33 cellular contexts compared by ENCODE assay signal in the genomic region with DNA sequence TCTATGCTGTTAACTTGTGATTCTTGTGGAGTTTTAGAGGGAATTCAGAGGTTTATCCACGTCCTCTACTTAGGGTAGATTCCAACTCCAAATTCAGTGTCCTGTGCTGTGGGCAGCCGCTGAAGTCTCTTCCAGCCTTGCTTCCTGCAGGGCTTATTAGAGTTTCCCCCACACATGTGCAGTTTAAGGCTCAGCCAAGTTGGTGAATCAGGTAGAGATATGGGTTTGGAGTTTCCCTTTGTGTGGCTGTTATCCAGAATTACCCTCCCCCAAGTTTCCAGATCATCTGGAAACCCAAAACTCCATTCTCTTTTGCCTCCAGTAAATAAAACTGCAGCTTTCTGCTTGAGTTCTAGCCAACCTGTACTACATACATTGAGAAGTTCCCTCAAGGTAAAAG.
"Had no signal": no experiment of that assay in that cellular context is flagged by ENCODE, and none has a peak within 500 bp of the region (broad histone marks: within the 10 kb centered on the region; RNA-seq: fewer than 3 reads in every experiment).

No MANE protein-coding gene starts in this region.

- H3K27me3 ChIP-seq: adrenal gland, esophagus squamous epithelium, neutrophil, ovary, stomach, thyroid gland, upper lobe of left lung, vagina had no signal

- H3K36me3 ChIP-seq: adrenal gland, esophagus squamous epithelium, left ventricle myocardium inferior, neutrophil, ovary, prostate gland, stomach, thyroid gland, upper lobe of left lung, vagina had no signal

- H3K27ac ChIP-seq: adrenal gland, epithelial cell of prostate, esophagus squamous epithelium, left ventricle myocardium inferior, neutrophil, ovary, prostate gland, skin epidermis, stomach, thyroid gland, upper lobe of left lung, vagina, VCaP had no signal

- H3K4me1 ChIP-seq: adrenal gland, esophagus squamous epithelium, left ventricle myocardium inferior, prostate gland, stomach, thyroid gland, upper lobe of left lung, vagina had no signal

- DNase-seq: activated CD4-positive, alpha-beta T cell treated with anti-CD3 and anti-CD28 coated beads for 4 hours; activated CD4-positive, alpha-beta T cell treated with anti-CD3 and anti-CD28 coated beads, Interleukin-2, amount 50 U/mL, for 4 hours; activated CD8-positive, alpha-beta memory T cell treated with anti-CD3 and anti-CD28 coated beads for 24 hours; activated effector memory CD4-positive, alpha-beta T cell treated with anti-CD3 and anti-CD28 coated beads, Interleukin-2, amount 50 U/mL, for 16 hours; activated naive CD4-positive, alpha-beta T cell treated with anti-CD3 and anti-CD28 coated beads for 36 hours; activated naive CD8-positive, alpha-beta T cell treated with anti-CD3 and anti-CD28 coated beads for 36 hours; activated T-cell treated with anti-CD3 and anti-CD28 coated beads, Interleukin-2, amount 50 U/mL, for 1 hour; adrenal gland; aorta; dermis blood vessel endothelial cell; effector CD4-positive, alpha-beta T cell; esophagus squamous epithelium; head of caudate nucleus; hippocampal formation; left ventricle myocardium inferior; mucosa of descending colon; ovary; retina; stimulated activated CD4-positive, alpha-beta T cell treated with anti-CD3 and anti-CD28 coated beads, Interleukin-4, amount 100 ng/mL, for 4 hours; stimulated activated CD8-positive, alpha-beta memory T cell treated with anti-CD3 and anti-CD28 coated beads, Interleukin-4, amount 100 ng/mL, for 48 hours; stimulated activated naive B cell treated with anti-CD40 and anti-IgM and Interleukin-4, amounts not matched to agents 10 μg/mL and 1 μg/mL and 100 μg/mL, for 72 hours; stomach; thyroid gland; upper lobe of left lung had no signal

- H3K9me3 ChIP-seq: adrenal gland, esophagus squamous epithelium, left ventricle myocardium inferior, neutrophil, ovary, prostate gland, stomach, thyroid gland, upper lobe of left lung, vagina had no signal

- H3K4me3 ChIP-seq: adrenal gland, esophagus squamous epithelium, left ventricle myocardium inferior, lung, mucosa of descending colon, ovary, prostate gland, skin epidermis, stomach, thyroid gland, upper lobe of left lung, vagina had no signal

- ATAC-seq: mucosa of descending colon; natural killer cell treated with Interleukin-12 subunit alpha and Interleukin-12 subunit beta and Interleukin-15 and Interleukin-18, amount 100 ng/mL, for 72 hours; sciatic nerve; stimulated activated naive B cell treated with anti-CD40 and anti-IgM and Interleukin-4, amounts not matched to agents 10 μg/mL and 1 μg/mL and 100 μg/mL, for 72 hours had no signal
